Comparison of ENCODE assay signal across 18 cellular contexts in the genomic region with DNA sequence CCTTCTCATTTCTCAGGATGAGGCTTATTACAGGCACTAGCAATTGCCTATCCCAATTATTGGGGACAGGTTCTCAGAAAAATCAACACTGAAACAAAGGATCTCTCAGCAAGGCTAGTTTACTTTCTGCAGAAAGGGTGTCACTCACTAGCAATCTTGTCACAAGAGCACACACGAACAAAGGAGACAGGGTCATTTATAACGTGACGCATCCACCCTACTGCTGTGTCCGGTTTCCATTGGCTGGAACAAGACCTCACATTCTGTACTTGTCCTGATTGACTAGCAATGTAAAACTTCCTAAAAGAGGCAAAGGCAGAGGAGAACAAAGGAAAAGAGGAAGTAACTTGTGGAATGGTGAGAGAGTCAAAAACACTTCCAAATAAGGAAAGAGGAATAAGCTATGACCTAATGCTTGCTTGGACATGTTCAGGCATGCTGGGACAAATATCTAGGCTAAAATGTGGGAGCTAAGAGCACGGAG.
DNase-seq lines count a peak whose midpoint lies in the region; ATAC-seq and TF ChIP-seq lines count a peak whose summit lies in the region.
"Had no signal": no experiment of that assay in that cellular context is flagged by ENCODE, and none has a peak within 500 bp of the region (broad histone marks: within the 10 kb centered on the region; RNA-seq: fewer than 3 reads in every experiment).

No MANE protein-coding gene starts in this region.

- dilution Hi-C loops in IMR-90 (cut with HindIII; ENCODE audit: low sequenced_read_pairs, unreplicated experiment) = no loop called here

- H3K4me3 ChIP-seq in IMR-90 (ENCODE audit: insufficient read depth, low read depth, low read length) = no peak overlapping the region
- no peak overlapping the region for H3K4me3 ChIP-seq in esophagus muscularis mucosa

- no peak overlapping the region for H3K23ac ChIP-seq in IMR-90 (ENCODE audit: low read depth, low read length)

- WGBS in IMR-90 (ENCODE audit: extremely low coverage in 2 of 2, insufficient read length in 1 of 2), 2 experiments = no CpG with 5 or more reads among the region's 5 CpGs
- WGBS in esophagus muscularis mucosa = 87% methylated on average over 5 of the region's 5 CpGs

- H3K36me3 ChIP-seq in IMR-90 (ENCODE audit: control insufficient read depth, insufficient read depth, low read length) (no peaks in the 10 kb centered on the region), esophagus muscularis mucosa (no peaks in the 10 kb centered on the region)
- H3K36me3 ChIP-seq: BE2C had no signal

- CTCF ChIA-PET in IMR-90 (lab: Yijun Ruan, JAX) = interaction anchor here (0.5 kb wide), 1 partner anchor 134 kb away, joined by 4 read pairs; no protein-coding TSS in a partner anchor

- no peak overlapping the region for H2BK15ac ChIP-seq in IMR-90 (ENCODE audit: low read depth, low read length)

- peak overlapping the region; percentile 47; the same call in 1 of the 2 replicates for H2BK120ac ChIP-seq in IMR-90 (ENCODE audit: low read depth, low read length)

- H3K9me3 Mint-ChIP-seq in activated naive CD8-positive, alpha-beta T cell treated with anti-CD3 and anti-CD28 coated beads for 36 hours = peaks cover 13% of the 10 kb centered on the region

- H3K14ac ChIP-seq in IMR-90 (replicated peaks; ENCODE audit: low read depth, low read length) = peak overlapping the region; percentile 68

- no peak overlapping the region for H3K4me3 Mint-ChIP-seq in activated naive CD8-positive, alpha-beta T cell treated with anti-CD3 and anti-CD28 coated beads for 36 hours
- H3K4me3 Mint-ChIP-seq: naive thymus-derived CD4-positive, alpha-beta T cell; stimulated activated naive B cell treated with anti-CD40 and anti-IgM and Interleukin-4, amounts not matched to agents 10 μg/mL and 1 μg/mL and 100 μg/mL, for 72 hours; T-helper 17 cell had no signal

- no peak for ATAC-seq in IMR-90 (ENCODE audit: low read depth)
- ATAC-seq: naive thymus-derived CD4-positive, alpha-beta T cell; PC-3; stimulated activated naive B cell treated with anti-CD40 and anti-IgM and Interleukin-4, amounts not matched to agents 10 μg/mL and 1 μg/mL and 100 μg/mL, for 72 hours; T-helper 17 cell had no signal

- H4K5ac ChIP-seq in IMR-90 (ENCODE audit: low read depth, low read length) = peak overlapping the region; percentile 59; the same call in 1 of the 2 replicates

- no peak overlapping the region for H2AFZ ChIP-seq in IMR-90 (replicated peaks; ENCODE audit: low read length, poor library complexity)

- H3K4me2 ChIP-seq in IMR-90 (ENCODE audit: low read depth, low read length) = no peak overlapping the region

- TF ChIP-seq POLR2A in IMR-90 (IDR thresholded peaks at IDR 0.05; ENCODE audit: low read depth, low read length) = no peak
- TF ChIP-seq POLR2A in esophagus muscularis mucosa (IDR thresholded peaks at IDR 0.05; ENCODE audit: low read depth) = no peak

- in situ Hi-C loops in IMR-90 (cut with MboI; ENCODE audit: low sequenced_read_pairs) = no loop called here

- BruUV-seq in IMR-90 (replicated peaks; lab: Mats Ljungman, UMichigan) = no TSS peak

- intact Hi-C loops in IMR-90 (cut with micrococcal nuclease) = no loop called here
- intact Hi-C loops in esophagus muscularis mucosa (cut with DNase I) = no loop called here

- H3K4me1 Mint-ChIP-seq in activated naive CD8-positive, alpha-beta T cell treated with anti-CD3 and anti-CD28 coated beads for 36 hours = no peaks in the 10 kb centered on the region
- H3K4me1 Mint-ChIP-seq: naive thymus-derived CD4-positive, alpha-beta T cell; stimulated activated naive B cell treated with anti-CD40 and anti-IgM and Interleukin-4, amounts not matched to agents 10 μg/mL and 1 μg/mL and 100 μg/mL, for 72 hours; T-helper 17 cell had no signal

- no peak overlapping the region for H3K56ac ChIP-seq in IMR-90 (ENCODE audit: extremely low read depth, insufficient read depth, low read length)

- H3K79me1 ChIP-seq in IMR-90 (ENCODE audit: low read depth in 1 of 2, low read length in 2 of 2) = no peaks in the 10 kb centered on the region

- H3K9me3 ChIP-seq in IMR-90 (ENCODE audit: control insufficient read depth, insufficient read depth, low read length) = peaks cover 6% of the 10 kb centered on the region
- H3K9me3 ChIP-seq in esophagus muscularis mucosa = peaks cover 0 to 9% (median 0%) of the 10 kb centered on the region in 4 donors

- peak overlapping the region; percentile 73 for H3K4ac ChIP-seq in IMR-90 (ENCODE audit: low read depth, low read length)

- H2BK20ac ChIP-seq in IMR-90 (ENCODE audit: low read depth, low read length) = no peak overlapping the region

- H3K36me3 Mint-ChIP-seq in activated naive CD8-positive, alpha-beta T cell treated with anti-CD3 and anti-CD28 coated beads for 36 hours = peaks cover 2% of the 10 kb centered on the region

- H4K20me1 ChIP-seq in IMR-90 (ENCODE audit: insufficient read depth, low read length) = no peaks in the 10 kb centered on the region

- H3K27me3 ChIP-seq in IMR-90 (ENCODE audit: control insufficient read depth, insufficient read depth, low read length) = no peaks in the 10 kb centered on the region
- H3K27me3 ChIP-seq in esophagus muscularis mucosa = no peaks in the 10 kb centered on the region
- H3K27me3 ChIP-seq: BE2C had no signal

- DNase-seq in COR-L47 (lab: John Stamatoyannopoulos, UW) = peak; percentile 1
- peak; percentile 45 for DNase-seq in IMR-90
- peak; percentile 63 for DNase-seq in SKM-1 treated with dmso at 0.1 percent for 144 hours (lab: John Stamatoyannopoulos, UW; ENCODE audit: unreplicated experiment)
- peak; percentile 5 for DNase-seq in glomerular visceral epithelial cell (ENCODE audit: extremely low spot score)
- no peak for DNase-seq in activated naive CD4-positive, alpha-beta T cell treated with Interleukin-2 at 50 U/mL for 16 hours
- no peak for DNase-seq in hypothalamus (lab: John Stamatoyannopoulos, UW)
- no peak for DNase-seq in esophagus muscularis mucosa (ENCODE audit: extremely low spot score)
- no peak for DNase-seq in activated naive CD8-positive, alpha-beta T cell treated with anti-CD3 and anti-CD28 coated beads for 36 hours
- DNase-seq: anterior cingulate cortex; BE2C; GF-D8; naive thymus-derived CD4-positive, alpha-beta T cell; NCI-H226; PC-3; retina; stimulated activated CD4-positive, alpha-beta T cell treated with anti-CD3 and anti-CD28 coated beads, Interleukin-4, amount 100 ng/mL, for 4 hours; stimulated activated naive B cell treated with anti-CD40 and anti-IgM and Interleukin-4, amounts not matched to agents 10 μg/mL and 1 μg/mL and 100 μg/mL, for 72 hours; T-helper 17 cell had no signal

- H4K8ac ChIP-seq in IMR-90 (ENCODE audit: low read depth in 2 of 2, low read length in 2 of 2) = peak overlapping the region in 1 of 2 experiments; percentile 54; a peak in 1 of 4 replicates

- H2AK5ac ChIP-seq in IMR-90 (ENCODE audit: low read depth, low read length) = no peak overlapping the region; the same call in 1 of the 2 replicates

- no peak overlapping the region for H2AK9ac ChIP-seq in IMR-90 (replicated peaks; ENCODE audit: low read depth, low read length, poor library complexity)

- H2BK5ac ChIP-seq in IMR-90 (ENCODE audit: low read depth, low read length, poor library complexity, severe bottlenecking) = peak overlapping the region; percentile 77

- H3K27ac ChIP-seq in IMR-90 (ENCODE audit: insufficient read depth, low read length) = peak overlapping the region; percentile 31; the same call in 1 of the 2 replicates
- no peak overlapping the region for H3K27ac ChIP-seq in esophagus muscularis mucosa (replicated peaks in 1 of 4)

- POLR2A ChIA-PET in IMR-90 (lab: Charles Lee; ENCODE audit: unreplicated experiment) = no interaction called here

- no peak for TF ChIP-seq EP300 in esophagus muscularis mucosa (IDR thresholded peaks at IDR 0.05)

- H3K9me1 ChIP-seq in IMR-90 (ENCODE audit: insufficient read depth, low read length) = no peaks in the 10 kb centered on the region

- TF ChIP-seq RAD21 in IMR-90 (IDR thresholded peaks at IDR 0.05; ENCODE audit: low read length) = no peak

- H3K4me1 ChIP-seq in IMR-90 (ENCODE audit: control insufficient read depth, insufficient read depth, low read length) = peaks cover 5% of the 10 kb centered on the region
- no peaks in the 10 kb centered on the region for H3K4me1 ChIP-seq in esophagus muscularis mucosa
- H3K4me1 ChIP-seq: BE2C had no signal

- no peaks in the 10 kb centered on the region for H3K27me3 Mint-ChIP-seq in activated naive CD8-positive, alpha-beta T cell treated with anti-CD3 and anti-CD28 coated beads for 36 hours
- H3K27me3 Mint-ChIP-seq: naive thymus-derived CD4-positive, alpha-beta T cell; T-helper 17 cell had no signal

- H4K91ac ChIP-seq in IMR-90 (ENCODE audit: insufficient read depth, low read depth, low read length) = 0 out of 2 replicates have a peak overlapping the region, but pooled peaks have one; percentile 11

- no peak overlapping the region for H3K27ac Mint-ChIP-seq in activated naive CD8-positive, alpha-beta T cell treated with anti-CD3 and anti-CD28 coated beads for 36 hours
- H3K27ac Mint-ChIP-seq: naive thymus-derived CD4-positive, alpha-beta T cell; stimulated activated naive B cell treated with anti-CD40 and anti-IgM and Interleukin-4, amounts not matched to agents 10 μg/mL and 1 μg/mL and 100 μg/mL, for 72 hours; T-helper 17 cell had no signal

- no peak overlapping the region for H3K9ac ChIP-seq in IMR-90 (ENCODE audit: low read depth, low read length)

- H3K18ac ChIP-seq in IMR-90 (ENCODE audit: low read depth, low read length) = peak overlapping the region; percentile 57; the same call in 1 of the 2 replicates

- TF ChIP-seq CTCF in IMR-90 (conservative IDR thresholded peaks at IDR 0.05; ENCODE audit: low read depth, low read length) (no peak), esophagus muscularis mucosa (IDR thresholded peaks at IDR 0.05) (no peak)

TF ChIP-seq in IMR-90, 13 proteins besides CTCF, POLR2A, EP300 and RAD21:
- TF ChIP-seq CHD1 (IDR thresholded peaks at IDR 0.05; ENCODE audit: low read depth, low read length) (no peak), BHLHE40 (IDR thresholded peaks at IDR 0.05; ENCODE audit: low read depth, low read length) (no peak), RCOR1 (IDR thresholded peaks at IDR 0.05; ENCODE audit: insufficient replicate concordance, low read length) (no peak), CEBPB (IDR thresholded peaks at IDR 0.05; ENCODE audit: low read depth, low read length) (no peak), MAFK (IDR thresholded peaks at IDR 0.05; ENCODE audit: low read depth, low read length) (no peak), FOS (IDR thresholded peaks at IDR 0.05; ENCODE audit: low read depth, low read length) (no peak), NFE2L2 (IDR thresholded peaks at IDR 0.05; ENCODE audit: low read depth, low read length) (no peak)

Comparison
In these comparisons a context has a peak if more than half of its experiments do, and no peak if none do; other contexts are left out.
1. DNase-seq: peak in COR-L47 (single experiment), IMR-90 (single experiment), SKM-1 treated with dmso at 0.1 percent for 144 hours (single experiment) and glomerular visceral epithelial cell (single experiment); none in activated naive CD4-positive, alpha-beta T cell treated with Interleukin-2 at 50 U/mL for 16 hours (single experiment), hypothalamus (0 of 51), esophagus muscularis mucosa (single experiment) and activated naive CD8-positive, alpha-beta T cell treated with anti-CD3 and anti-CD28 coated beads for 36 hours (single experiment).